In the genomic region with DNA sequence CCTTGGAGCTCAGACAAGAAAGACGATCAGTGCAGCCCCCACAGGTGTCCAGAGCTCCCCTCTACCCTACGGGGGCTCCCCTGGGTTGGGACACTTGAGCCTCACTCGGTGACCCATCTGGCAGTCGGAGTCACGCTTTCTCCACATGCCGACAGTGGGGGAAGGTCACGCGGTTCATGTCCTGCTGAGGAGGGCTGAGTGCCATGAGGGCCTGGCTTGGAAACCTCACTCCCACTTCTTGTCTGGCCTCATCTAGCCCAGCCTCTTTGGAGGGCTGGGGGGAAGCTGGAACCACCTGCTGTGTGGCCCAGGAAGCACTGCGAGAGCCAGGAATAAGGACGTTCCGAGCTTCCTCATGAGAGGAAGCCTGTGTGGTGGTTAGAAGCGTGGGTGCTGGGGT, we compare ENCODE assay signal across 15 cellular contexts. TPM values are rescaled to one million over a fixed set of nuclear protein-coding genes. Genes with fewer than 3 reads are reported as not detected.
DNase-seq lines count a peak whose midpoint lies in the region; ATAC-seq and TF ChIP-seq lines count a peak whose summit lies in the region.
"Not testable (repeated sequence)": the region's sequence is repeated elsewhere in the genome, so short reads cannot be mapped to it uniquely, and the experiment has no call there.
"Had no signal": no experiment of that assay in that cellular context is flagged by ENCODE, and none has a peak within 500 bp of the region (broad histone marks: within the 10 kb centered on the region; RNA-seq: fewer than 3 reads in every experiment).

No MANE protein-coding gene starts in this region.

- ATAC-seq in Right ventricle myocardium inferior, result peak; percentile 64
- ATAC-seq in heart right ventricle, result peak in 7 of 8 donors; percentile 54 to 79 (median 75)
- ATAC-seq in right cardiac atrium, result peak; percentile 65 to 73
- ATAC-seq in left lung, result peak; percentile 23
- ATAC-seq in sciatic nerve, result peak; percentile 68

- intact Hi-C loops in Right ventricle myocardium inferior (cut with DNase I); heart right ventricle (cut with DNase I); right cardiac atrium (cut with DNase I); left lung (cut with DNase I); sciatic nerve (cut with DNase I); stomach (cut with DNase I; ENCODE audit: low total_unique reads): not testable (repeated sequence)

- not testable (repeated sequence) for H3K4me1 ChIP-seq in heart right ventricle; right cardiac atrium (ENCODE audit: control insufficient read depth, insufficient read depth, low read length); left lung; mucosa of stomach (ENCODE audit: control insufficient read depth, insufficient read depth, low read length); stomach

- not testable (repeated sequence) for DNase-seq in Right ventricle myocardium inferior (ENCODE audit: missing footprints); heart right ventricle; right cardiac atrium; left lung; sciatic nerve (ENCODE audit: low spot score)
- peak; percentile 20 for DNase-seq in stomach

- TF ChIP-seq EP300 in stomach (IDR thresholded peaks at IDR 0.05), result not testable (repeated sequence)

- H3K9ac ChIP-seq in mucosa of stomach (ENCODE audit: low read length), result peak overlapping the region; percentile 34

- H3K27me3 ChIP-seq in heart right ventricle; right cardiac atrium (ENCODE audit: control insufficient read depth, insufficient read depth); left lung; mucosa of stomach (ENCODE audit: control insufficient read depth, insufficient read depth, low read length); stomach: not testable (repeated sequence)

- not testable (repeated sequence) for H3K27ac ChIP-seq in heart right ventricle; right cardiac atrium (ENCODE audit: low read length); left lung
- H3K27ac ChIP-seq in stomach, result peak overlapping the region in 2 of 5 donors; percentile 14 to 42

- H3K4me3 ChIP-seq in heart right ventricle; right cardiac atrium (ENCODE audit: low read length); left lung; mucosa of stomach (ENCODE audit: low read length); stomach: not testable (repeated sequence)

- not testable (repeated sequence) for TF ChIP-seq POLR2A in stomach (IDR thresholded peaks at IDR 0.05)

- WGBS in heart right ventricle, 2 donors, result 51 to 65% methylated on average over 6 to 7 of the region's 12 CpGs
- 51% methylated on average over 7 of the region's 12 CpGs for WGBS in right cardiac atrium
- 74 to 93% (median 82%) methylated on average over 6 to 7 of the region's 12 CpGs; no CpG with 5 or more reads in 1 of the 5 donors for WGBS in stomach, 5 donors

- TF ChIP-seq CTCF in heart right ventricle (IDR thresholded peaks at IDR 0.05); left lung (IDR thresholded peaks at IDR 0.05); stomach (IDR thresholded peaks at IDR 0.05): not testable (repeated sequence)

- H3K36me3 ChIP-seq in heart right ventricle; left lung; mucosa of stomach (ENCODE audit: control insufficient read depth, insufficient read depth, low read length); stomach: not testable (repeated sequence)

- not testable (repeated sequence) for H3K9me3 ChIP-seq in heart right ventricle; right cardiac atrium (ENCODE audit: control insufficient read depth, low read length); left lung; mucosa of stomach (ENCODE audit: control insufficient read depth, low read length); stomach

RNA-seq across cellular contexts. Expression of a gene that starts 1.8 kb away (rescaled TPM):
- total RNA-seq in Right ventricle myocardium inferior (not detected), heart right ventricle (under 1 TPM in 1 of 10 donors, not detected in 9; 0.18 TPM), right cardiac atrium (under 1 TPM in 1 of 4 donors, not detected in 3; 0.20 TPM), left lung (under 1 TPM in 1 of 2 donors, not detected in 1; 0.45 TPM), sciatic nerve (0.18 TPM), stomach (100 to 1,000 TPM in 1 of 5 donors, 10 to 100 TPM in 3, not detected in 1; 30.5 to 175 (median 53.4) TPM)
- polyA plus RNA-seq in heart right ventricle (not detected), right cardiac atrium (not detected), stomach (100 to 1,000 TPM in 1 of 3 donors, 10 to 100 TPM in 1, 1 to 10 TPM in 1; 3.4 to 362 (median 10.3) TPM)
- total RNA-seq: A172; A673; CD4-positive, alpha-beta memory T cell; Daoy; G401; GM23338; H4; H9 had no signal
- polyA plus RNA-seq: CD4-positive, alpha-beta memory T cell; GM23338 had no signal

Comparison
In these comparisons a context has a peak if more than half of its experiments do, and no peak if none do; other contexts are left out.
1. ATAC-seq: peak in every context shown above with its lines; median percentile 75 in heart right ventricle; 69 in right cardiac atrium; 68 in sciatic nerve; 64 in Right ventricle myocardium inferior; 23 in left lung.